Comparison of ENCODE assay signal across 10 cellular contexts in genomic region chr19:17242431-17243208, GRCh38. TPM values are rescaled to one million over a fixed set of nuclear protein-coding genes. Genes with fewer than 3 reads are reported as not detected.
DNase-seq lines count a peak whose midpoint lies in the region; TF ChIP-seq lines count a peak whose summit lies in the region.
"Had no signal": no experiment of that assay in that cellular context is flagged by ENCODE, and none has a peak within 500 bp of the region (broad histone marks: within the 10 kb centered on the region; RNA-seq: fewer than 3 reads in every experiment).

No MANE protein-coding gene starts in this region.

- H3K36me3 ChIP-seq in liver (ENCODE audit: control insufficient read depth in 4 of 4, insufficient read depth in 3 of 4, low read depth in 1 of 4, low read length in 3 of 4) (peaks cover 2 to 5% (median 4%) of the 10 kb centered on the region in 4 donors), thyroid gland (peaks cover 0 to 11% of the 10 kb centered on the region in 2 donors)

- H3K4me3 ChIP-seq in astrocyte of the spinal cord (ENCODE audit: low read depth, low read length) (peak overlapping the region; percentile 80), liver (ENCODE audit: low read depth in 1 of 3, low read length in 3 of 3) (peak overlapping the region; percentile 75 to 89 (median 88)), thyroid gland (replicated peaks in 1 of 3) (no peak overlapping the region)

- no peak for TF ChIP-seq RAD21 in liver (IDR thresholded peaks at IDR 0.05)

- H3K27me3 ChIP-seq in liver (ENCODE audit: control insufficient read depth in 4 of 4, insufficient read depth in 4 of 4, low read length in 3 of 4) (no peaks in the 10 kb centered on the region), thyroid gland (no peaks in the 10 kb centered on the region)
- H3K27me3 ChIP-seq: foreskin keratinocyte had no signal

- H3K27ac ChIP-seq in liver (ENCODE audit: low read depth in 1 of 2, low read length in 2 of 2) = peak overlapping the region; percentile 81
- peak overlapping the region; percentile 64 to 85 (median 74) for H3K27ac ChIP-seq in thyroid gland
- H3K27ac ChIP-seq: foreskin keratinocyte had no signal

- no peak for TF ChIP-seq POLR2A in thyroid gland (IDR thresholded peaks at IDR 0.05)

- DNase-seq in NCI-H82 (lab: John Stamatoyannopoulos, UW) (peak; percentile 55), NCI-H82 treated with DMSO at 0.1 percent for 48 hours (lab: John Stamatoyannopoulos, UW; ENCODE audit: unreplicated experiment) (no peak), astrocyte of the spinal cord (ENCODE audit: low read depth, low spot score) (no peak), thyroid gland (peak; percentile 62 to 64), SW 1271 (lab: John Stamatoyannopoulos, UW) (no peak), GM19238 (ENCODE audit: insufficient read length, low spot score) (no peak), AG08396 (ENCODE audit: low spot score) (no peak)
- DNase-seq: activated naive CD8-positive, alpha-beta T cell treated with anti-CD3 and anti-CD28 coated beads, Interleukin-2, amount 10 ng/mL, durations not matched to agents 7 days and 5 days; foreskin keratinocyte had no signal

- in situ Hi-C loops in astrocyte of the spinal cord (cut with HindIII; ENCODE audit: low sequenced_read_pairs) = no loop called here

- TF ChIP-seq CTCF in astrocyte of the spinal cord (IDR thresholded peaks at IDR 0.05; ENCODE audit: low read depth, low read length) (no peak), liver (IDR thresholded peaks at IDR 0.05; ENCODE audit: low read depth, low read length, missing input control) (no peak), thyroid gland (IDR thresholded peaks at IDR 0.05) (no peak)

- peak overlapping the region; percentile 12 to 52 for H3K9ac ChIP-seq in liver (ENCODE audit: low read depth in 1 of 2, low read length in 2 of 2)

- H3K9me3 ChIP-seq in liver (ENCODE audit: control insufficient read depth in 4 of 4, low read length in 3 of 4) (no peaks in the 10 kb centered on the region), thyroid gland (no peaks in the 10 kb centered on the region)

- WGBS in liver = 33% methylated on average over 8 of the region's 8 CpGs
- 17 to 83% methylated on average over 7 to 8 of the region's 8 CpGs for WGBS in thyroid gland, 2 donors

- H3K4me1 ChIP-seq in liver (ENCODE audit: control insufficient read depth in 4 of 4, insufficient read depth in 4 of 4, low read length in 3 of 4) (peaks cover 22 to 71% (median 66%) of the 10 kb centered on the region in 4 donors), thyroid gland (peaks cover 35 to 36% of the 10 kb centered on the region in 2 donors)
- H3K4me1 ChIP-seq: foreskin keratinocyte had no signal

- intact Hi-C loops in thyroid gland (cut with DNase I) = no loop called here

TF ChIP-seq in liver, 16 proteins besides CTCF, POLR2A, EP300 and RAD21:
- TF ChIP-seq FOXA2 (IDR thresholded peaks at IDR 0.05) (no peak), RXRA (IDR thresholded peaks at IDR 0.05) (no peak), HNF4G (IDR thresholded peaks at IDR 0.05) (no peak), REST (IDR thresholded peaks at IDR 0.05) (no peak), HNF4A (conservative IDR thresholded peaks at IDR 0.05) (no peak), NR2F2 (IDR thresholded peaks at IDR 0.05) (no peak)
TF ChIP-seq in liver: peak in this region for 0.

RNA-seq across cellular contexts. Expression of gene NR2F6, which starts 3.1 kb away (rescaled TPM):
- total RNA-seq in liver = 10 to 100 TPM; 52.2 to 86.1 TPM
- polyA plus RNA-seq in liver = 10 to 100 TPM; 30.5 to 53.1 TPM
- total RNA-seq in thyroid gland = 100 to 1,000 TPM in 2 of 4 donors, 10 to 100 TPM in 2; 66.0 to 117 (median 97.9) TPM

RNA-seq across cellular contexts. Expression of gene OCEL1, which starts 16.6 kb away (rescaled TPM):
- 10 to 100 TPM in 1 of 2 donors, 1 to 10 TPM in 1; 4.9 to 10.5 TPM for total RNA-seq in liver
- polyA plus RNA-seq in liver = 10 to 100 TPM; 31.1 to 32.5 TPM
- 10 to 100 TPM in 3 of 4 donors, 1 to 10 TPM in 1; 9.7 to 33.5 (median 21.8) TPM for total RNA-seq in thyroid gland

RNA-seq across cellular contexts. Expression of gene USHBP1, which starts 21.9 kb away (rescaled TPM):
- total RNA-seq in liver (1 to 10 TPM; 2.1 to 2.6 TPM), thyroid gland (10 to 100 TPM in 3 of 4 donors, 1 to 10 TPM in 1; 8.9 to 24.3 (median 11.1) TPM)
- polyA plus RNA-seq in liver = 1 to 10 TPM; 1.2 to 1.6 TPM
- total RNA-seq: activated naive CD8-positive, alpha-beta T cell treated with anti-CD3 and anti-CD28 coated beads, Interleukin-2, amount 10 ng/mL, durations not matched to agents 7 days and 5 days; foreskin keratinocyte had no signal

RNA-seq across cellular contexts. Expression of gene BABAM1, which starts 24.6 kb away (rescaled TPM):
- 10 to 100 TPM; 29.3 to 47.0 TPM for total RNA-seq in liver
- 10 to 100 TPM; 31.3 to 35.7 TPM for polyA plus RNA-seq in liver
- 10 to 100 TPM; 49.6 to 87.5 (median 71.1) TPM for total RNA-seq in thyroid gland

RNA-seq across cellular contexts. Expression of gene USE1, which starts 27.5 kb away (rescaled TPM):
- total RNA-seq in liver (10 to 100 TPM in 1 of 2 donors, 1 to 10 TPM in 1; 9.6 to 13.6 TPM), thyroid gland (10 to 100 TPM; 21.4 to 36.0 (median 27.4) TPM)
- 10 to 100 TPM; 22.6 to 27.8 TPM for polyA plus RNA-seq in liver

Comparison
In these comparisons a context has a peak if more than half of its experiments do, and no peak if none do; other contexts are left out.
1. DNase-seq: peak in NCI-H82 (single experiment) and thyroid gland (2 of 2); none in NCI-H82 treated with DMSO at 0.1 percent for 48 hours (single experiment), astrocyte of the spinal cord (single experiment), SW 1271 (0 of 2), GM19238 (single experiment) and AG08396 (single experiment).
2. H3K4me3 ChIP-seq: peak in astrocyte of the spinal cord (single experiment) and liver (3 of 3); none in thyroid gland (0 of 3).